In genomic region chr6:8658391-8658790, GRCh38 we compare ENCODE assay signal across 1 cellular context.
TF ChIP-seq lines count a peak whose summit lies in the region.

No MANE protein-coding gene starts in this region.

TF ChIP-seq in GM23338, 12 proteins besides CTCF, POLR2A, EP300 and RAD21 (continued from another document):
- TF ChIP-seq ZNF462 (CRISPR knock-in tag; IDR thresholded peaks at IDR 0.05) (no peak), CREB1 (CRISPR knock-in tag; IDR thresholded peaks at IDR 0.05; ENCODE audit: low read depth) (no peak), EZH2phosphoT487 (IDR thresholded peaks at IDR 0.05; ENCODE audit: unreplicated experiment) (no peak), POLR2AphosphoS5 (IDR thresholded peaks at IDR 0.05; ENCODE audit: low read depth) (no peak), EZH2 (IDR thresholded peaks at IDR 0.05; ENCODE audit: low read depth, unreplicated experiment) (no peak)
